16 cellular contexts compared by ENCODE assay signal in the genomic region with DNA sequence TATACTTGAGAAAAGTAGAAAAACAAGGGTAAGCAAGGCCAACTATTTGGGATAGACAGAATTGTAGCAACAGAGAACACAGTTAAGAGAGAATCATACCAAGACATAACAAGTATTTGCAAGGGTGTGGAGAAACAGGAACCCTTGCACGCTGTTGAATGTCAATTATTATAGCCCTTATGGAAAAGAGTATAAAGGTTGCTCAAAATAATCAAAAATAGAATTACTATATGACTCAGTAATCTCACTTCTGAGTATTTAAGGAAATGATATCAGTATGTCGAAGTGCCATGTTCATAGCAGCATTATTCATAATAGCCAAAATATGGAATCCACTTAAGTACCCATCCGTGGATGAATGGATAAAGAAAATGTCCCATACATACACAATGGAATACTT.
"Had no signal": no experiment of that assay in that cellular context is flagged by ENCODE, and none has a peak within 500 bp of the region (broad histone marks: within the 10 kb centered on the region; RNA-seq: fewer than 3 reads in every experiment).

No MANE protein-coding gene starts in this region.

- DNase-seq: activated CD4-positive, CD25-positive, alpha-beta regulatory T cell treated with anti-CD3 and anti-CD28 coated beads, Interleukin-2, amount 50 U/mL, for 72 hours; activated effector memory CD4-positive, alpha-beta T cell treated with Interleukin-2 at 50 U/mL for 16 hours; activated naive CD4-positive, alpha-beta T cell treated with anti-CD3 and anti-CD28 coated beads, Interleukin-2, amount 50 U/mL, for 16 hours; activated T-cell treated with anti-CD3 and anti-CD28 coated beads for 4 hours; effector CD4-positive, alpha-beta T cell; gastrocnemius medialis; left lung; stimulated activated CD4-positive, alpha-beta T cell treated with anti-CD3 and anti-CD28 coated beads, Interleukin-12 subunit alpha, Interleukin-12 subunit beta, amount 100 ng/mL, for 4 hours; stimulated activated CD4-positive, alpha-beta T cell treated with anti-CD3 and anti-CD28 coated beads, Interleukin-1b, Interleukin-23, amount 100 ng/mL, for 48 hours; T-helper 9 cell had no signal

- H3K36me3 Mint-ChIP-seq: natural killer cell treated with Interleukin-12 subunit alpha and Interleukin-12 subunit beta and Interleukin-15 and Interleukin-18, amount 100 ng/mL, for 72 hours had no signal

- H3K9me3 Mint-ChIP-seq: natural killer cell treated with Interleukin-12 subunit alpha and Interleukin-12 subunit beta and Interleukin-15 and Interleukin-18, amount 100 ng/mL, for 72 hours had no signal

- H3K36me3 ChIP-seq: gastrocnemius medialis, heart left ventricle, left lung, thoracic aorta, upper lobe of left lung had no signal

- H3K27ac ChIP-seq: gastrocnemius medialis, heart left ventricle, left lung, thoracic aorta, upper lobe of left lung had no signal

- H3K4me3 Mint-ChIP-seq: mesothelial cell of epicardium; natural killer cell treated with Interleukin-12 subunit alpha and Interleukin-12 subunit beta and Interleukin-15 and Interleukin-18, amount 100 ng/mL, for 72 hours had no signal

- H3K9me3 ChIP-seq: gastrocnemius medialis, heart left ventricle, left lung, thoracic aorta, upper lobe of left lung had no signal

- ATAC-seq: gastrocnemius medialis, left lung, SK-N-SH treated with all-trans-retinoic acid at 6 μM for 48 hours had no signal

- H3K4me3 ChIP-seq: gastrocnemius medialis, heart left ventricle, left lung, thoracic aorta, upper lobe of left lung had no signal

- H3K27me3 ChIP-seq: gastrocnemius medialis, heart left ventricle, left lung, upper lobe of left lung had no signal

- H3K4me1 Mint-ChIP-seq: mesothelial cell of epicardium had no signal

- H3K27ac Mint-ChIP-seq: natural killer cell treated with Interleukin-12 subunit alpha and Interleukin-12 subunit beta and Interleukin-15 and Interleukin-18, amount 100 ng/mL, for 72 hours had no signal

- H3K4me1 ChIP-seq: gastrocnemius medialis, left lung, upper lobe of left lung had no signal
